In genomic region chr6:24935323-24935722, GRCh38 we compare ENCODE assay signal across 12 cellular contexts. TPM values are rescaled to one million over a fixed set of nuclear protein-coding genes. Genes with fewer than 3 reads are reported as not detected.
DNase-seq lines count a peak whose midpoint lies in the region; ATAC-seq and TF ChIP-seq lines count a peak whose summit lies in the region.
"Had no signal": no experiment of that assay in that cellular context is flagged by ENCODE, and none has a peak within 500 bp of the region (broad histone marks: within the 10 kb centered on the region; RNA-seq: fewer than 3 reads in every experiment).

No MANE protein-coding gene starts in this region.

- H3K36me3 ChIP-seq in DOHH2 (ENCODE audit: control insufficient read depth, low read length), result peaks cover 38% of the 10 kb centered on the region
- H3K36me3 ChIP-seq: adrenal gland, heart right ventricle had no signal

- H3K9me3 ChIP-seq in DOHH2 (ENCODE audit: control insufficient read depth, insufficient read depth, low read length), result no peaks in the 10 kb centered on the region
- H3K9me3 ChIP-seq: adrenal gland, heart right ventricle had no signal

- peaks cover 23 to 38% (median 36%) of the 10 kb centered on the region in 3 donors for H3K4me1 Mint-ChIP-seq in IgD-negative memory B cell
- peaks cover 98% of the 10 kb centered on the region for H3K4me1 Mint-ChIP-seq in activated naive CD8-positive, alpha-beta T cell treated with anti-CD3 and anti-CD28 coated beads, Interleukin-2, amount 50 U/mL, for 24 hours
- H3K4me1 Mint-ChIP-seq in nephron progenitor cell, result peaks cover 38% of the 10 kb centered on the region

- DNase-seq in activated naive CD8-positive, alpha-beta T cell treated with anti-CD3 and anti-CD28 coated beads, Interleukin-2, amount 50 U/mL, for 24 hours, result no peak
- DNase-seq in nephron progenitor cell, result no peak
- no peak for DNase-seq in AML-193 (lab: John Stamatoyannopoulos, UW)
- DNase-seq in NCI-H2029 (lab: John Stamatoyannopoulos, UW), result no peak
- no peak for DNase-seq in sciatic nerve (ENCODE audit: low spot score)
- DNase-seq: NCI-H524 had no signal

- H3K27ac Mint-ChIP-seq in IgD-negative memory B cell, result peak overlapping the region; percentile 83 to 98 (median 96)
- peak overlapping the region; percentile 94 for H3K27ac Mint-ChIP-seq in activated naive CD8-positive, alpha-beta T cell treated with anti-CD3 and anti-CD28 coated beads, Interleukin-2, amount 50 U/mL, for 24 hours
- no peak overlapping the region for H3K27ac Mint-ChIP-seq in nephron progenitor cell

- H3F3A ChIP-seq in DOHH2 (ENCODE audit: control insufficient read depth, insufficient read depth), result peaks cover 42% of the 10 kb centered on the region

- ATAC-seq in activated naive CD8-positive, alpha-beta T cell treated with anti-CD3 and anti-CD28 coated beads, Interleukin-2, amount 50 U/mL, for 24 hours, result peak; percentile 57
- ATAC-seq in HG02763 (IDR thresholded peaks at IDR 0.05; ENCODE audit: unreplicated experiment), result no peak
- no peak for ATAC-seq in sciatic nerve

- H3K9me2 ChIP-seq in DOHH2 (replicated peaks; ENCODE audit: control insufficient read depth, low read length), result no peaks in the 10 kb centered on the region

- H3K9me3 Mint-ChIP-seq in IgD-negative memory B cell, result peaks cover 0 to 1% (median 0%) of the 10 kb centered on the region in 3 donors
- no peaks in the 10 kb centered on the region for H3K9me3 Mint-ChIP-seq in activated naive CD8-positive, alpha-beta T cell treated with anti-CD3 and anti-CD28 coated beads, Interleukin-2, amount 50 U/mL, for 24 hours
- H3K9me3 Mint-ChIP-seq in nephron progenitor cell, result no peaks in the 10 kb centered on the region

- H3K36me3 Mint-ChIP-seq in IgD-negative memory B cell (peaks cover 22% of the 10 kb centered on the region), nephron progenitor cell (ENCODE audit: low read depth) (no peaks in the 10 kb centered on the region)
- no peaks in the 10 kb centered on the region for H3K36me3 Mint-ChIP-seq in activated naive CD8-positive, alpha-beta T cell treated with anti-CD3 and anti-CD28 coated beads, Interleukin-2, amount 50 U/mL, for 24 hours (ENCODE audit: low read depth)

- peak overlapping the region; percentile 86 for H3K4me3 ChIP-seq in DOHH2 (ENCODE audit: low read length)
- H3K4me3 ChIP-seq: adrenal gland, lung had no signal

- intact Hi-C loops in sciatic nerve (cut with DNase I), result no loop called here

- H3K4me3 Mint-ChIP-seq in IgD-negative memory B cell (peak overlapping the region; percentile 99 to 100 (median 99)), nephron progenitor cell (peak overlapping the region; percentile 33)
- H3K4me3 Mint-ChIP-seq in activated naive CD8-positive, alpha-beta T cell treated with anti-CD3 and anti-CD28 coated beads, Interleukin-2, amount 50 U/mL, for 24 hours, result peak overlapping the region; percentile 85

- TF ChIP-seq CTCF in DOHH2 (IDR thresholded peaks at IDR 0.05; ENCODE audit: low read depth, low read length, poor library complexity, severe bottlenecking) (no peak), nephron progenitor cell (IDR thresholded peaks at IDR 0.05) (no peak)

- no peaks in the 10 kb centered on the region for H4K20me1 ChIP-seq in DOHH2 (ENCODE audit: control insufficient read depth, insufficient read depth, low read depth, low read length)

- H3K4me1 ChIP-seq in DOHH2 (ENCODE audit: control insufficient read depth, low read length), result peaks cover 79% of the 10 kb centered on the region
- H3K4me1 ChIP-seq: adrenal gland had no signal

- peak overlapping the region; percentile 72 for H3K4me2 ChIP-seq in DOHH2 (ENCODE audit: low read length)

- peak overlapping the region; percentile 95 for H3K27ac ChIP-seq in DOHH2 (ENCODE audit: low read depth, low read length)
- H3K27ac ChIP-seq: adrenal gland had no signal

- H3K79me2 ChIP-seq in DOHH2 (ENCODE audit: control insufficient read depth, low read length), result peaks cover 62% of the 10 kb centered on the region

- no peaks in the 10 kb centered on the region for H3K27me3 ChIP-seq in DOHH2 (ENCODE audit: control insufficient read depth, low read length)
- H3K27me3 ChIP-seq: heart right ventricle had no signal

- H3K27me3 Mint-ChIP-seq in IgD-negative memory B cell (peaks cover 3% of the 10 kb centered on the region), nephron progenitor cell (ENCODE audit: low read depth, poor library complexity) (peaks cover 24% of the 10 kb centered on the region)
- no peaks in the 10 kb centered on the region for H3K27me3 Mint-ChIP-seq in activated naive CD8-positive, alpha-beta T cell treated with anti-CD3 and anti-CD28 coated beads, Interleukin-2, amount 50 U/mL, for 24 hours

RNA-seq across cellular contexts. Expression of gene RIPOR2, which starts 0.4 kb away (rescaled TPM):
- polyA plus RNA-seq in IgD-negative memory B cell, result 561 TPM
- total RNA-seq in sciatic nerve, result 17.0 TPM

Comparison
In these comparisons a context has a peak if more than half of its experiments do, and no peak if none do; other contexts are left out.
1. H3K4me3 Mint-ChIP-seq: peak in every context shown above with its lines; median percentile 99 in IgD-negative memory B cell; 85 in activated naive CD8-positive, alpha-beta T cell treated with anti-CD3 and anti-CD28 coated beads, Interleukin-2, amount 50 U/mL, for 24 hours; 33 in nephron progenitor cell.